ENCODE assay signal across 8 cellular contexts in the genomic region with DNA sequence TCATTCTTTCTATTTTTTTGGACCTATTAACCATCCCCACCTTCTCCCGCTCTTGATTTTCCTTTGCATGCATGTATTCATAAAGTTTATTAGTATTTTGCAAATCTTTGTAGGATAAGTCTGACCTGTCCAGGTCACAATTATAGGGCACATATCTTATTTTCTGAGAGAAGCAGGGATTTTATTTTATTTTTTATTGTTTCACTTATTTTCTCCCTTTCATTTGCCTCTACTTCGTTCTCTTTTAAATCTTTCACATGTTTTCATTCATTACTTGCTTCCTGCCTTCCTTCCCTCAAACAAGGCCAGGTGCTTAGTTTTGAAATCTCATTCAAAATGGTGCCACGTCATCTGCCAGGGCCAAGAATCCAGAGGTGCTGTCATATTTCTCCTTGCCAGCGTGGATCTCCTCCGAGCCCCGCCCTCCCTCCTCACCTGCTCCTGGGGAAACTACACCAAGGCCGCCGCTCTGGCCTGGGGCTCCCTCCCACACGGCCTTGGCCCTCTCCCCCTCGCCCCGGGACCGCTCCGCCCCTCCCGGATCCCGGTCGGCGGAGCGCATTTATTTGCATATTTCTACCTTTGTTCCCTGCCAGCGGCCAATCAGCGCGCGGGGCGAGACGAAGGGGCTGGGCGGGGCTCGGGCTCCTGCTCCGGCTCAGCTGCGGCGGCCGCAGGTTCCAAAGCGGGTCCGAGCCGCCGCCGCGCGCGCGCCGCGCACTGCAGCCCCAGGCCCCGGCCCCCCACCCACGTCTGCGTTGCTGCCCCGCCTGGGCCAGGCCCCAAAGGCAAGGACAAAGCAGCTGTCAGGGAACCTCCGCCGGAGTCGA. TPM values are rescaled to one million over a fixed set of nuclear protein-coding genes. Genes with fewer than 3 reads are reported as not detected.
DNase-seq lines count a peak whose midpoint lies in the region; ATAC-seq and TF ChIP-seq lines count a peak whose summit lies in the region.

A gene (plus strand): TSS at position 654 of the 830 bp plus-strand sequence. CDS start 213 bp downstream, outside the sequence.

- H3K36me3 Mint-ChIP-seq in CD4-positive, alpha-beta memory T cell: no peaks in the 10 kb centered on the region
- peaks cover 2% of the 10 kb centered on the region for H3K36me3 Mint-ChIP-seq in neural crest cell (ENCODE audit: low read depth)

- H3K4me3 Mint-ChIP-seq in CD4-positive, alpha-beta memory T cell: peak within 1 kb of the TSS; percentile 71 to 89 (median 80)
- peak within 1 kb of the TSS; percentile 89 for H3K4me3 Mint-ChIP-seq in neural crest cell

- H3K9me3 Mint-ChIP-seq in CD4-positive, alpha-beta memory T cell: peaks cover 0 to 3% (median 0%) of the 10 kb centered on the region in 8 donors
- no peaks in the 10 kb centered on the region for H3K9me3 Mint-ChIP-seq in neural crest cell

- POLR2A ChIA-PET in CD4-positive, alpha-beta memory T cell (lab: Charles Lee; ENCODE audit: partially characterized antibody): no interaction called here

- peaks cover 3% of the 10 kb centered on the region for H3K4me1 ChIP-seq in CD4-positive, alpha-beta memory T cell (ENCODE audit: insufficient read depth, low read length)

- CTCF ChIA-PET in CD4-positive, alpha-beta memory T cell (lab: Charles Lee; ENCODE audit: partially characterized antibody): no interaction called here

- H3K27me3 ChIP-seq in CD4-positive, alpha-beta memory T cell (ENCODE audit: insufficient read depth, low read length): peaks cover 4% of the 10 kb centered on the region
- no peaks in the 10 kb centered on the region for H3K27me3 ChIP-seq in MG63

- H3K36me3 ChIP-seq in CD4-positive, alpha-beta memory T cell (ENCODE audit: insufficient read depth, low read length): no peaks in the 10 kb centered on the region
- no peaks in the 10 kb centered on the region for H3K36me3 ChIP-seq in MG63

- peak; percentile 51 for ATAC-seq in GM21576 (IDR thresholded peaks at IDR 0.05; ENCODE audit: unreplicated experiment)

- H3K4me3 ChIP-seq in CD4-positive, alpha-beta memory T cell (ENCODE audit: low read length in 2 of 2): peak within 1 kb of the TSS in 1 of 2 donors; percentile 43
- H3K4me3 ChIP-seq in MG63: peak within 1 kb of the TSS; percentile 54

- H3K27ac ChIP-seq in CD4-positive, alpha-beta memory T cell (ENCODE audit: low read depth, low read length): no peak within 1 kb of the TSS

- peaks cover 18 to 23% of the 10 kb centered on the region in 2 donors for H3K27me3 Mint-ChIP-seq in CD4-positive, alpha-beta memory T cell
- H3K27me3 Mint-ChIP-seq in neural crest cell (ENCODE audit: low read depth): peaks cover 5% of the 10 kb centered on the region

- intact Hi-C loops in CD4-positive, alpha-beta memory T cell (cut with micrococcal nuclease): no loop called here

- H3K27ac Mint-ChIP-seq in CD4-positive, alpha-beta memory T cell: peak within 1 kb of the TSS in 3 of 7 donors; percentile 23 to 42 (median 37)
- H3K27ac Mint-ChIP-seq in neural crest cell (ENCODE audit: unreplicated experiment): peak within 1 kb of the TSS; percentile 92

- peak in 4 of 5 donors; percentile 26 to 37 (median 34) for DNase-seq in CD4-positive, alpha-beta memory T cell
- peak; percentile 79 for DNase-seq in MG63
- peak; percentile 97 for DNase-seq in RPMI8226
- DNase-seq in activated naive CD4-positive, alpha-beta T cell treated with anti-CD3 and anti-CD28 coated beads, Interleukin-2, amount 50 U/mL, for 16 hours: peak; percentile 46
- DNase-seq in germinal center (ENCODE audit: low spot score): peak; percentile 92
- peak; percentile 83 for DNase-seq in neural crest cell (ENCODE audit: low read depth, low spot score)

- peaks cover 6 to 16% (median 13%) of the 10 kb centered on the region in 4 donors for H3K4me1 Mint-ChIP-seq in CD4-positive, alpha-beta memory T cell
- peaks cover 30% of the 10 kb centered on the region for H3K4me1 Mint-ChIP-seq in neural crest cell

- no peaks in the 10 kb centered on the region for H3K9me3 ChIP-seq in CD4-positive, alpha-beta memory T cell (ENCODE audit: control insufficient read depth in 1 of 2, low read length in 2 of 2)
- H3K9me3 ChIP-seq in MG63: no peaks in the 10 kb centered on the region

- TF ChIP-seq CTCF in neural crest cell (conservative IDR thresholded peaks at IDR 0.05) (no peak), subcutaneous adipose tissue (IDR thresholded peaks at IDR 0.05; ENCODE audit: low read depth) (no peak)

RNA-seq across cellular contexts. Expression of the gene that starts here (rescaled TPM):
- total RNA-seq in CD4-positive, alpha-beta memory T cell: not detected
- polyA plus RNA-seq in CD4-positive, alpha-beta memory T cell: under 1 TPM; 0.11 to 0.42 TPM
- total RNA-seq in MG63 (2014; rRNA removed; shearing (Covaris generic); ENCODE audit: low replicate concordance): 1.2 and 5.0 TPM in 2 replicates
- 36.7 and 37.3 TPM in 2 replicates for total RNA-seq in neural crest cell
- 10 to 100 TPM in 3 of 4 donors, 1 to 10 TPM in 1; 9.9 to 68.9 (median 39.5) TPM for total RNA-seq in subcutaneous adipose tissue

Comparison
In these comparisons a context has a peak if more than half of its experiments do, and no peak if none do; other contexts are left out.
1. Peak in DNase-seq in CD4-positive, alpha-beta memory T cell; RNA of the gene not detected or under 1 TPM.
2. DNase-seq: peak in every context shown above with its lines; median percentile 97 in RPMI8226; 92 in germinal center; 83 in neural crest cell; 79 in MG63; 46 in activated naive CD4-positive, alpha-beta T cell treated with anti-CD3 and anti-CD28 coated beads, Interleukin-2, amount 50 U/mL, for 16 hours; 34 in CD4-positive, alpha-beta memory T cell.